ENCODE assay signal across 1 cellular context in genomic region chr5:138829341-138829740, GRCh38.
TF ChIP-seq lines count a peak whose summit lies in the region.

No MANE protein-coding gene starts in this region.

TF ChIP-seq in GM12878, 131 proteins besides CTCF, POLR2A, EP300 and RAD21:
- no peak for TF ChIP-seq SREBF2 (IDR thresholded peaks at IDR 0.05; ENCODE audit: low read length)
- TF ChIP-seq DPF2 (IDR thresholded peaks at IDR 0.05), result no peak
- no peak for TF ChIP-seq NKRF (conservative IDR thresholded peaks at IDR 0.05)
